2 cellular contexts compared by ENCODE assay signal in the genomic region with DNA sequence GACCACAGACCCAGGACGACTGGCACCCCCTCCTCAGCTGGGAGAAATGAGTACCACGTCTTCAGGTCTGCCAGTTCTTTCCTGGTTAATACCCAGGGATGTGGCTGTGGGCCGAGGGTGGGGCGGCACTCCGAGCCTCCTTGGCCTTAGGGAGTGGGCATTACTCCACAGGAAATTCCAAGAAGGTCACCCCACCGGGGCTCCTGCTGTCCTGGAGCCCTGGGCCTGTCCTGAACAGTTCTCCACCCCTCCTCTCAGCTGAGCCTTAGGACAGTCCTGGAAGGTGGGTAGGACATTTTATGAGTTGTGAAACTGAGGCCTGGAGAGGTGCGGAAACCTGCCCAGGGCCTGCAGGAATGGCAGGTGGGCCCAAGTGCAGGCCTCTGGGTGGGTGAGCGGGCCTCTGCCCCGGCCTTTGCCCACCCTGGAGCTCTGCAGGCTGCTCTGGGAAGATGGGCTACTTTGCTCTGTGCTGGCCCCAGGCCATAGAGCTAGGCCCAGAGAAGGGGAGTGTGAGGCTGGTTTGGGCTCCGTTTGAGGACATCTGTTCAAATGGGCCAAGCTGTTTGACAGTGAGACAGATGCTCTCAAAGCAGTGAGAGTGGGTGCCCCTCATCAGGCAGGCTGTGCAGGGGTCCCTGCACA.
TF ChIP-seq lines count a peak whose summit lies in the region.

No MANE protein-coding gene starts in this region.

TF ChIP-seq in H1, 55 proteins besides CTCF, POLR2A, EP300 and RAD21 (continued from another document and continues in another):
- TF ChIP-seq CHD1 (IDR thresholded peaks at IDR 0.05; ENCODE audit: low read depth, low read length) = no peak
- no peak for TF ChIP-seq EGR1 (IDR thresholded peaks at IDR 0.05; ENCODE audit: borderline replicate concordance, low read depth, low read length)
- TF ChIP-seq KDM4A (IDR thresholded peaks at IDR 0.05; ENCODE audit: low read depth, low read length, severe bottlenecking) = no peak
- TF ChIP-seq SIN3A (conservative IDR thresholded peaks at IDR 0.05 in 1 of 2, IDR thresholded peaks at IDR 0.05 in 1 of 2; ENCODE audit: low read depth in 1 of 2, low read length in 2 of 2) = no peak
- TF ChIP-seq KDM5A (IDR thresholded peaks at IDR 0.05; ENCODE audit: low read length) = no peak
- TF ChIP-seq EZH2 (IDR thresholded peaks at IDR 0.05; ENCODE audit: low read depth, low read length, severe bottlenecking) = no peak
- no peak for TF ChIP-seq RXRA (IDR thresholded peaks at IDR 0.05; ENCODE audit: insufficient read depth, low read depth, low read length)
- no peak for TF ChIP-seq SP4 (IDR thresholded peaks at IDR 0.05; ENCODE audit: low read length)
- TF ChIP-seq GTF2F1 (IDR thresholded peaks at IDR 0.05; ENCODE audit: borderline replicate concordance, low read depth, low read length) = no peak
- no peak for TF ChIP-seq TAF7 (optimal IDR thresholded peaks at IDR 0.05; ENCODE audit: borderline replicate concordance, low read depth, low read length)
- TF ChIP-seq, protein P1, sequence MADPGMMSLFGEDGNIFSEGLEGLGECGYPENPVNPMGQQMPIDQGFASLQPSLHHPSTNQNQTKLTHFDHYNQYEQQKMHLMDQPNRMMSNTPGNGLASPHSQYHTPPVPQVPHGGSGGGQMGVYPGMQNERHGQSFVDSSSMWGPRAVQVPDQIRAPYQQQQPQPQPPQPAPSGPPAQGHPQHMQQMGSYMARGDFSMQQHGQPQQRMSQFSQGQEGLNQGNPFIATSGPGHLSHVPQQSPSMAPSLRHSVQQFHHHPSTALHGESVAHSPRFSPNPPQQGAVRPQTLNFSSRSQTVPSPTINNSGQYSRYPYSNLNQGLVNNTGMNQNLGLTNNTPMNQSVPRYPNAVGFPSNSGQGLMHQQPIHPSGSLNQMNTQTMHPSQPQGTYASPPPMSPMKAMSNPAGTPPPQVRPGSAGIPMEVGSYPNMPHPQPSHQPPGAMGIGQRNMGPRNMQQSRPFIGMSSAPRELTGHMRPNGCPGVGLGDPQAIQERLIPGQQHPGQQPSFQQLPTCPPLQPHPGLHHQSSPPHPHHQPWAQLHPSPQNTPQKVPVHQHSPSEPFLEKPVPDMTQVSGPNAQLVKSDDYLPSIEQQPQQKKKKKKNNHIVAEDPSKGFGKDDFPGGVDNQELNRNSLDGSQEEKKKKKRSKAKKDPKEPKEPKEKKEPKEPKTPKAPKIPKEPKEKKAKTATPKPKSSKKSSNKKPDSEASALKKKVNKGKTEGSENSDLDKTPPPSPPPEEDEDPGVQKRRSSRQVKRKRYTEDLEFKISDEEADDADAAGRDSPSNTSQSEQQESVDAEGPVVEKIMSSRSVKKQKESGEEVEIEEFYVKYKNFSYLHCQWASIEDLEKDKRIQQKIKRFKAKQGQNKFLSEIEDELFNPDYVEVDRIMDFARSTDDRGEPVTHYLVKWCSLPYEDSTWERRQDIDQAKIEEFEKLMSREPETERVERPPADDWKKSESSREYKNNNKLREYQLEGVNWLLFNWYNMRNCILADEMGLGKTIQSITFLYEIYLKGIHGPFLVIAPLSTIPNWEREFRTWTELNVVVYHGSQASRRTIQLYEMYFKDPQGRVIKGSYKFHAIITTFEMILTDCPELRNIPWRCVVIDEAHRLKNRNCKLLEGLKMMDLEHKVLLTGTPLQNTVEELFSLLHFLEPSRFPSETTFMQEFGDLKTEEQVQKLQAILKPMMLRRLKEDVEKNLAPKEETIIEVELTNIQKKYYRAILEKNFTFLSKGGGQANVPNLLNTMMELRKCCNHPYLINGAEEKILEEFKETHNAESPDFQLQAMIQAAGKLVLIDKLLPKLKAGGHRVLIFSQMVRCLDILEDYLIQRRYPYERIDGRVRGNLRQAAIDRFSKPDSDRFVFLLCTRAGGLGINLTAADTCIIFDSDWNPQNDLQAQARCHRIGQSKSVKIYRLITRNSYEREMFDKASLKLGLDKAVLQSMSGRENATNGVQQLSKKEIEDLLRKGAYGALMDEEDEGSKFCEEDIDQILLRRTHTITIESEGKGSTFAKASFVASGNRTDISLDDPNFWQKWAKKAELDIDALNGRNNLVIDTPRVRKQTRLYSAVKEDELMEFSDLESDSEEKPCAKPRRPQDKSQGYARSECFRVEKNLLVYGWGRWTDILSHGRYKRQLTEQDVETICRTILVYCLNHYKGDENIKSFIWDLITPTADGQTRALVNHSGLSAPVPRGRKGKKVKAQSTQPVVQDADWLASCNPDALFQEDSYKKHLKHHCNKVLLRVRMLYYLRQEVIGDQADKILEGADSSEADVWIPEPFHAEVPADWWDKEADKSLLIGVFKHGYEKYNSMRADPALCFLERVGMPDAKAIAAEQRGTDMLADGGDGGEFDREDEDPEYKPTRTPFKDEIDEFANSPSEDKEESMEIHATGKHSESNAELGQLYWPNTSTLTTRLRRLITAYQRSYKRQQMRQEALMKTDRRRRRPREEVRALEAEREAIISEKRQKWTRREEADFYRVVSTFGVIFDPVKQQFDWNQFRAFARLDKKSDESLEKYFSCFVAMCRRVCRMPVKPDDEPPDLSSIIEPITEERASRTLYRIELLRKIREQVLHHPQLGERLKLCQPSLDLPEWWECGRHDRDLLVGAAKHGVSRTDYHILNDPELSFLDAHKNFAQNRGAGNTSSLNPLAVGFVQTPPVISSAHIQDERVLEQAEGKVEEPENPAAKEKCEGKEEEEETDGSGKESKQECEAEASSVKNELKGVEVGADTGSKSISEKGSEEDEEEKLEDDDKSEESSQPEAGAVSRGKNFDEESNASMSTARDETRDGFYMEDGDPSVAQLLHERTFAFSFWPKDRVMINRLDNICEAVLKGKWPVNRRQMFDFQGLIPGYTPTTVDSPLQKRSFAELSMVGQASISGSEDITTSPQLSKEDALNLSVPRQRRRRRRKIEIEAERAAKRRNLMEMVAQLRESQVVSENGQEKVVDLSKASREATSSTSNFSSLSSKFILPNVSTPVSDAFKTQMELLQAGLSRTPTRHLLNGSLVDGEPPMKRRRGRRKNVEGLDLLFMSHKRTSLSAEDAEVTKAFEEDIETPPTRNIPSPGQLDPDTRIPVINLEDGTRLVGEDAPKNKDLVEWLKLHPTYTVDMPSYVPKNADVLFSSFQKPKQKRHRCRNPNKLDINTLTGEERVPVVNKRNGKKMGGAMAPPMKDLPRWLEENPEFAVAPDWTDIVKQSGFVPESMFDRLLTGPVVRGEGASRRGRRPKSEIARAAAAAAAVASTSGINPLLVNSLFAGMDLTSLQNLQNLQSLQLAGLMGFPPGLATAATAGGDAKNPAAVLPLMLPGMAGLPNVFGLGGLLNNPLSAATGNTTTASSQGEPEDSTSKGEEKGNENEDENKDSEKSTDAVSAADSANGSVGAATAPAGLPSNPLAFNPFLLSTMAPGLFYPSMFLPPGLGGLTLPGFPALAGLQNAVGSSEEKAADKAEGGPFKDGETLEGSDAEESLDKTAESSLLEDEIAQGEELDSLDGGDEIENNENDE (IDR thresholded peaks at IDR 0.05; ENCODE audit: insufficient replicate concordance, low read length) = no peak
- no peak for TF ChIP-seq SUZ12 (IDR thresholded peaks at IDR 0.05; ENCODE audit: low read length)
- TF ChIP-seq BACH1 (IDR thresholded peaks at IDR 0.05; ENCODE audit: low read length) = no peak
- TF ChIP-seq NANOG (IDR thresholded peaks at IDR 0.05; ENCODE audit: insufficient read depth, low read depth, low read length, poor library complexity, severe bottlenecking) = no peak
- TF ChIP-seq SP2 (IDR thresholded peaks at IDR 0.05; ENCODE audit: low read length) = no peak
- TF ChIP-seq TAF1 (IDR thresholded peaks at IDR 0.05; ENCODE audit: low read depth, low read length) = no peak
- TF ChIP-seq PHF8 (conservative IDR thresholded peaks at IDR 0.05; ENCODE audit: low read depth, low read length) = no peak

TF ChIP-seq in HEK293T, 16 proteins besides CTCF, POLR2A, EP300 and RAD21 (continued from another document):
- no peak for TF ChIP-seq ARNT (IDR thresholded peaks at IDR 0.05)
- no peak for TF ChIP-seq LEF1 (IDR thresholded peaks at IDR 0.05; ENCODE audit: borderline replicate concordance)
- TF ChIP-seq, protein P2, sequence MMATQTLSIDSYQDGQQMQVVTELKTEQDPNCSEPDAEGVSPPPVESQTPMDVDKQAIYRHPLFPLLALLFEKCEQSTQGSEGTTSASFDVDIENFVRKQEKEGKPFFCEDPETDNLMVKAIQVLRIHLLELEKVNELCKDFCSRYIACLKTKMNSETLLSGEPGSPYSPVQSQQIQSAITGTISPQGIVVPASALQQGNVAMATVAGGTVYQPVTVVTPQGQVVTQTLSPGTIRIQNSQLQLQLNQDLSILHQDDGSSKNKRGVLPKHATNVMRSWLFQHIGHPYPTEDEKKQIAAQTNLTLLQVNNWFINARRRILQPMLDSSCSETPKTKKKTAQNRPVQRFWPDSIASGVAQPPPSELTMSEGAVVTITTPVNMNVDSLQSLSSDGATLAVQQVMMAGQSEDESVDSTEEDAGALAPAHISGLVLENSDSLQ (IDR thresholded peaks at IDR 0.05) = no peak
- no peak for TF ChIP-seq L3MBTL2 (conservative IDR thresholded peaks at IDR 0.05)
- no peak for TF ChIP-seq BHLHE40 (IDR thresholded peaks at IDR 0.05; ENCODE audit: borderline replicate concordance)
- no peak for TF ChIP-seq HDGF (IDR thresholded peaks at IDR 0.05; ENCODE audit: borderline replicate concordance)
TF ChIP-seq in HEK293T: peak in this region for 0.
